19 cellular contexts compared by ENCODE assay signal in the genomic region with DNA sequence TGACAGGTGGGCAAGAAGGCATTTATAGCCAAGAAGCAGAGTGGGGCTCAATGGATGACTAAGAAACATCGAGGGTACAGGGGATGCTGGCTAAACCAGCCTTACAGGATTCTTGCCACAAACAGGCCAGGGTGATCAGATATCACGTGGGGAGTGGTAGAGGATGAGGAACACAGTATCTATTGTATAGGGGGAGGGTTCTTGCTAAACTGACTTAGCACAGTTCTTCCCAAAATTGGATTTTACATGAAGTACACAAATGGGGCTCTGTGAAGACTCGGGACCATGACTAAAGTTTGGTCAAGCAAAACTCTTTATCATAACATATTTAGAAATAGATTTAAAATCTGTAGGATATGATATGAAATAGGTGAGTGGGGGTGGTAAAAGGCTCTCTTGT.
"Had no signal": no experiment of that assay in that cellular context is flagged by ENCODE, and none has a peak within 500 bp of the region (broad histone marks: within the 10 kb centered on the region; RNA-seq: fewer than 3 reads in every experiment).

No MANE protein-coding gene starts in this region.

- H3K4me3 Mint-ChIP-seq: naive thymus-derived CD4-positive, alpha-beta T cell; nephron progenitor cell; stimulated activated naive B cell treated with anti-CD40 and anti-IgM and Interleukin-4, amounts not matched to agents 10 μg/mL and 1 μg/mL and 100 μg/mL, for 72 hours; stimulated activated naive CD8-positive, alpha-beta T cell treated with anti-CD3 and anti-CD28 coated beads, Interleukin-15, amount 100 ng/mL, for 72 hours had no signal

- H3K79me2 ChIP-seq: hepatocyte had no signal

- H3K27me3 Mint-ChIP-seq: naive thymus-derived CD4-positive, alpha-beta T cell; stimulated activated naive B cell treated with anti-CD40 and anti-IgM and Interleukin-4, amounts not matched to agents 10 μg/mL and 1 μg/mL and 100 μg/mL, for 72 hours; stimulated activated naive CD8-positive, alpha-beta T cell treated with anti-CD3 and anti-CD28 coated beads, Interleukin-15, amount 100 ng/mL, for 72 hours had no signal

- H3K27ac Mint-ChIP-seq: naive thymus-derived CD4-positive, alpha-beta T cell; nephron progenitor cell; stimulated activated naive B cell treated with anti-CD40 and anti-IgM and Interleukin-4, amounts not matched to agents 10 μg/mL and 1 μg/mL and 100 μg/mL, for 72 hours; stimulated activated naive CD8-positive, alpha-beta T cell treated with anti-CD3 and anti-CD28 coated beads, Interleukin-15, amount 100 ng/mL, for 72 hours had no signal

- H3K36me3 ChIP-seq: esophagus squamous epithelium, neutrophil, sigmoid colon, transverse colon had no signal

- ATAC-seq: naive thymus-derived CD4-positive, alpha-beta T cell; psoas muscle; stimulated activated naive B cell treated with anti-CD40 and anti-IgM and Interleukin-4, amounts not matched to agents 10 μg/mL and 1 μg/mL and 100 μg/mL, for 72 hours; stimulated activated naive CD8-positive, alpha-beta T cell treated with anti-CD3 and anti-CD28 coated beads, Interleukin-15, amount 100 ng/mL, for 72 hours had no signal

- H3K9me3 Mint-ChIP-seq: nephron progenitor cell; stimulated activated naive CD8-positive, alpha-beta T cell treated with anti-CD3 and anti-CD28 coated beads, Interleukin-15, amount 100 ng/mL, for 72 hours had no signal

- H3K4me1 ChIP-seq: esophagus squamous epithelium, psoas muscle, sigmoid colon, testis, transverse colon had no signal

- H3K4me3 ChIP-seq: esophagus squamous epithelium, hepatocyte, psoas muscle, sigmoid colon, skin epidermis, testis, transverse colon had no signal

- H3K36me3 Mint-ChIP-seq: naive thymus-derived CD4-positive, alpha-beta T cell; stimulated activated naive B cell treated with anti-CD40 and anti-IgM and Interleukin-4, amounts not matched to agents 10 μg/mL and 1 μg/mL and 100 μg/mL, for 72 hours had no signal

- H3K9me3 ChIP-seq: esophagus squamous epithelium, neutrophil, sigmoid colon, testis, transverse colon had no signal

- H3K4me1 Mint-ChIP-seq: naive thymus-derived CD4-positive, alpha-beta T cell; nephron progenitor cell; stimulated activated naive B cell treated with anti-CD40 and anti-IgM and Interleukin-4, amounts not matched to agents 10 μg/mL and 1 μg/mL and 100 μg/mL, for 72 hours; stimulated activated naive CD8-positive, alpha-beta T cell treated with anti-CD3 and anti-CD28 coated beads, Interleukin-15, amount 100 ng/mL, for 72 hours had no signal

- DNase-seq: effector memory CD4-positive, alpha-beta T cell; esophagus squamous epithelium; foreskin fibroblast; head of caudate nucleus; kidney glomerular epithelial cell; naive thymus-derived CD4-positive, alpha-beta T cell; nephron progenitor cell; psoas muscle; sigmoid colon; stimulated activated CD4-positive, alpha-beta T cell treated with anti-CD3 and anti-CD28 coated beads, Interleukin-2, amount 100 ng/mL, for 24 hours; stimulated activated CD4-positive, alpha-beta T cell treated with anti-CD3 and anti-CD28 coated beads, Interleukin-4, amount 100 ng/mL, for 4 hours; stimulated activated naive B cell treated with anti-CD40 and anti-IgM and Interleukin-4, amounts not matched to agents 10 μg/mL and 1 μg/mL and 100 μg/mL, for 72 hours; stimulated activated naive CD8-positive, alpha-beta T cell treated with anti-CD3 and anti-CD28 coated beads, Interleukin-15, amount 100 ng/mL, for 72 hours; testis; transverse colon had no signal

- H2AFZ ChIP-seq: hepatocyte had no signal

- H3K4me2 ChIP-seq: hepatocyte had no signal

- H3K27ac ChIP-seq: epithelial cell of prostate, esophagus squamous epithelium, hepatocyte, neutrophil, psoas muscle, sigmoid colon, skin epidermis, testis, transverse colon had no signal

- H3K27me3 ChIP-seq: esophagus squamous epithelium, hepatocyte, neutrophil, sigmoid colon, testis, transverse colon had no signal
